15 cellular contexts compared by ENCODE assay signal in genomic region chr20:32455901-32456701, GRCh38.
DNase-seq lines count a peak whose midpoint lies in the region; ATAC-seq and TF ChIP-seq lines count a peak whose summit lies in the region.
"Had no signal": no experiment of that assay in that cellular context is flagged by ENCODE, and none has a peak within 500 bp of the region (broad histone marks: within the 10 kb centered on the region; RNA-seq: fewer than 3 reads in every experiment).

No MANE protein-coding gene starts in this region.

- H2BK120ac ChIP-seq in IMR-90 (ENCODE audit: low read depth, low read length): no peak overlapping the region

- H3K9ac ChIP-seq in IMR-90 (ENCODE audit: low read depth, low read length): no peak overlapping the region

- H3K4me2 ChIP-seq in IMR-90 (ENCODE audit: low read depth, low read length): no peak overlapping the region

- H2AFZ ChIP-seq in IMR-90 (replicated peaks; ENCODE audit: low read length, poor library complexity): no peak overlapping the region

- no peak for ATAC-seq in IMR-90 (ENCODE audit: low read depth)
- no peak for ATAC-seq in GM21825 (IDR thresholded peaks at IDR 0.05; ENCODE audit: unreplicated experiment)
- ATAC-seq: activated T-helper 17 cell treated with anti-CD3 and anti-CD28 coated beads, Interleukin-2, amount 50 U/mL, for 72 hours had no signal

- no peak for DNase-seq in IMR-90
- DNase-seq in WERI-Rb-1: no peak
- no peak for DNase-seq in sigmoid colon
- no peak for DNase-seq in DMS153 (lab: John Stamatoyannopoulos, UW)
- DNase-seq in activated CD8-positive, alpha-beta memory T cell treated with anti-CD3 and anti-CD28 coated beads, Interleukin-2, amount 50 U/mL, for 48 hours: no peak
- no peak for DNase-seq in stimulated activated CD4-positive, alpha-beta T cell treated with anti-CD3 and anti-CD28 coated beads, Interleukin-12 subunit alpha, Interleukin-12 subunit beta, amount 100 ng/mL, for 4 hours
- DNase-seq: DMS79 treated with DMSO at 0.1 percent for 48 hours; NCI-H2081; stimulated activated CD4-positive, alpha-beta T cell treated with anti-CD3 and anti-CD28 coated beads, Interleukin-4, amount 100 ng/mL, for 24 hours; SW 1271 had no signal

- H2AK5ac ChIP-seq in IMR-90 (ENCODE audit: low read depth, low read length): 0 out of 2 replicates have a peak overlapping the region, but pooled peaks have one; percentile 28

- intact Hi-C loops in IMR-90 (cut with micrococcal nuclease): no loop called here
- intact Hi-C loops in sigmoid colon (cut with DNase I): no loop called here

- no peak overlapping the region for H2BK5ac ChIP-seq in IMR-90 (ENCODE audit: low read depth, low read length, poor library complexity, severe bottlenecking)

- no peak for TF ChIP-seq CTCF in IMR-90 (conservative IDR thresholded peaks at IDR 0.05; ENCODE audit: low read depth, low read length)
- no peak for TF ChIP-seq CTCF in WERI-Rb-1 (IDR thresholded peaks at IDR 0.05; ENCODE audit: low read depth, low read length)
- TF ChIP-seq CTCF in sigmoid colon (IDR thresholded peaks at IDR 0.05): no peak

- no peak overlapping the region for H3K56ac ChIP-seq in IMR-90 (ENCODE audit: extremely low read depth, insufficient read depth, low read length)

- H2AK9ac ChIP-seq in IMR-90 (replicated peaks; ENCODE audit: low read depth, low read length, poor library complexity): no peak overlapping the region

- in situ Hi-C loops in IMR-90 (cut with MboI; ENCODE audit: low sequenced_read_pairs): no loop called here

- dilution Hi-C loops in IMR-90 (cut with HindIII; ENCODE audit: low sequenced_read_pairs, unreplicated experiment): no loop called here

- POLR2A ChIA-PET in IMR-90 (lab: Charles Lee; ENCODE audit: unreplicated experiment): interaction anchor here (0.6 kb wide), 1 partner anchor 147 kb away, joined by 8 read pairs; no protein-coding TSS in a partner anchor

- peaks cover 11% of the 10 kb centered on the region for H3K4me1 ChIP-seq in IMR-90 (ENCODE audit: control insufficient read depth, insufficient read depth, low read length)
- H3K4me1 ChIP-seq in sigmoid colon: peaks cover 0 to 39% (median 35%) of the 10 kb centered on the region in 4 donors

- H4K5ac ChIP-seq in IMR-90 (ENCODE audit: low read depth, low read length): no peak overlapping the region

- no peak overlapping the region for H3K4ac ChIP-seq in IMR-90 (ENCODE audit: low read depth, low read length)

- H3K23ac ChIP-seq in IMR-90 (ENCODE audit: low read depth, low read length): no peak overlapping the region

- no peak for TF ChIP-seq RAD21 in IMR-90 (IDR thresholded peaks at IDR 0.05; ENCODE audit: low read length)

- H3K27ac ChIP-seq in IMR-90 (ENCODE audit: insufficient read depth, low read length) (no peak overlapping the region), WERI-Rb-1 (peak overlapping the region; percentile 96), layer of hippocampus (ENCODE audit: low read depth, low read length) (peak overlapping the region; percentile 90), sigmoid colon (peak overlapping the region in 3 of 4 donors; percentile 75 to 78 (median 78))
- H3K27ac ChIP-seq: coronary artery had no signal

- H3K36me3 ChIP-seq in IMR-90 (ENCODE audit: control insufficient read depth, insufficient read depth, low read length): peaks cover 49% of the 10 kb centered on the region
- peaks cover 64% of the 10 kb centered on the region for H3K36me3 ChIP-seq in WERI-Rb-1
- H3K36me3 ChIP-seq in sigmoid colon: peaks cover 17 to 46% (median 29%) of the 10 kb centered on the region in 4 donors

- TF ChIP-seq POLR2A in IMR-90 (IDR thresholded peaks at IDR 0.05; ENCODE audit: low read depth, low read length) (no peak), sigmoid colon (IDR thresholded peaks at IDR 0.05) (no peak)

- H3K4me3 ChIP-seq in IMR-90 (ENCODE audit: insufficient read depth, low read depth, low read length) (no peak overlapping the region), WERI-Rb-1 (ENCODE audit: low read depth, low read length) (no peak overlapping the region), sigmoid colon (peak overlapping the region in 1 of 4 donors; percentile 64)

- H3K9me1 ChIP-seq in IMR-90 (ENCODE audit: insufficient read depth, low read length): peaks cover 13% of the 10 kb centered on the region; the same call in 1 of the 2 replicates

- H3K27me3 ChIP-seq in IMR-90 (ENCODE audit: control insufficient read depth, insufficient read depth, low read length): no peaks in the 10 kb centered on the region
- H3K27me3 ChIP-seq in WERI-Rb-1 (ENCODE audit: insufficient read depth, low read depth, severe bottlenecking): no peaks in the 10 kb centered on the region
- H3K27me3 ChIP-seq in layer of hippocampus (ENCODE audit: control insufficient read depth, insufficient read depth, low read length): no peaks in the 10 kb centered on the region
- no peaks in the 10 kb centered on the region for H3K27me3 ChIP-seq in sigmoid colon
- H3K27me3 ChIP-seq: esophagus muscularis mucosa had no signal

- 88% methylated on average over 12 of the region's 35 CpGs; no CpG with 5 or more reads in 1 of the 2 experiments for WGBS in IMR-90 (ENCODE audit: extremely low coverage in 2 of 2, insufficient read length in 1 of 2), 2 experiments
- 92 to 94% methylated on average over 35 of the region's 35 CpGs for WGBS in sigmoid colon, 2 donors

- no peak overlapping the region for H4K91ac ChIP-seq in IMR-90 (ENCODE audit: insufficient read depth, low read depth, low read length)

- CTCF ChIA-PET in IMR-90 (lab: Yijun Ruan, JAX): no interaction called here

- BruUV-seq in IMR-90 (replicated peaks; lab: Mats Ljungman, UMichigan): no TSS peak

- H2BK20ac ChIP-seq in IMR-90 (ENCODE audit: low read depth, low read length): no peak overlapping the region

- peaks cover 34 to 55% of the 10 kb centered on the region in 2 experiments for H3K79me1 ChIP-seq in IMR-90 (ENCODE audit: low read depth in 1 of 2, low read length in 2 of 2)

- no peak overlapping the region for H3K14ac ChIP-seq in IMR-90 (replicated peaks; ENCODE audit: low read depth, low read length)

- H3K9me3 ChIP-seq in IMR-90 (ENCODE audit: control insufficient read depth, insufficient read depth, low read length): no peaks in the 10 kb centered on the region
- H3K9me3 ChIP-seq in WERI-Rb-1 (ENCODE audit: severe bottlenecking): no peaks in the 10 kb centered on the region
- no peaks in the 10 kb centered on the region for H3K9me3 ChIP-seq in sigmoid colon
- H3K9me3 ChIP-seq: esophagus muscularis mucosa had no signal

- H3K18ac ChIP-seq in IMR-90 (ENCODE audit: low read depth, low read length): no peak overlapping the region

- H2BK15ac ChIP-seq in IMR-90 (ENCODE audit: low read depth, low read length): no peak overlapping the region

- H4K8ac ChIP-seq in IMR-90 (ENCODE audit: low read depth in 2 of 2, low read length in 2 of 2): no peak overlapping the region; a peak in 1 of 4 replicates

- peaks cover 24% of the 10 kb centered on the region for H4K20me1 ChIP-seq in IMR-90 (ENCODE audit: insufficient read depth, low read length)

- TF ChIP-seq EP300 in sigmoid colon (IDR thresholded peaks at IDR 0.05): no peak

TF ChIP-seq in IMR-90, 13 proteins besides CTCF, POLR2A, EP300 and RAD21:
- TF ChIP-seq MAFK (IDR thresholded peaks at IDR 0.05; ENCODE audit: low read depth, low read length) (no peak), CEBPB (IDR thresholded peaks at IDR 0.05; ENCODE audit: low read depth, low read length) (no peak), USF2 (IDR thresholded peaks at IDR 0.05; ENCODE audit: low read depth, low read length) (no peak), MAZ (IDR thresholded peaks at IDR 0.05; ENCODE audit: borderline replicate concordance, low read depth, low read length) (no peak), CHD1 (IDR thresholded peaks at IDR 0.05; ENCODE audit: low read depth, low read length) (no peak), RCOR1 (IDR thresholded peaks at IDR 0.05; ENCODE audit: insufficient replicate concordance, low read length) (no peak), SMC3 (IDR thresholded peaks at IDR 0.05; ENCODE audit: low read depth, low read length) (no peak), NFE2L2 (IDR thresholded peaks at IDR 0.05; ENCODE audit: low read depth, low read length) (no peak), BHLHE40 (IDR thresholded peaks at IDR 0.05; ENCODE audit: low read depth, low read length) (no peak), ELK1 (IDR thresholded peaks at IDR 0.05; ENCODE audit: borderline replicate concordance, low read depth, low read length) (no peak), RFX5 (IDR thresholded peaks at IDR 0.05; ENCODE audit: low read depth, low read length) (no peak), MXI1 (IDR thresholded peaks at IDR 0.05; ENCODE audit: borderline replicate concordance, low read depth, low read length) (no peak), FOS (IDR thresholded peaks at IDR 0.05; ENCODE audit: low read depth, low read length) (no peak)
